In genomic region chr11:134037093-134037908, GRCh38 we compare ENCODE assay signal across 8 cellular contexts. TPM values are rescaled to one million over a fixed set of nuclear protein-coding genes. Genes with fewer than 3 reads are reported as not detected.
A peak's percentile ranks its signal among the peaks of the same experiment; 100 is the strongest.
DNase-seq lines count a peak whose midpoint lies in the region; ATAC-seq, FAIRE-seq and TF ChIP-seq lines count a peak whose summit lies in the region.

No MANE protein-coding gene starts in this region.

- intact Hi-C loops in activated T-helper 1 cell treated with anti-CD3 and anti-CD28 coated beads, Interleukin-12 subunit alpha, Interleukin-12 subunit beta, Interleukin-2, Interleukin-4 antibody, amounts not matched to agents 30 ng/mL and 10 ng/mL and 1 ng/mL, durations not matched to agents 14 hours and 24 hours and 36 hours (cut with micrococcal nuclease) = loop anchor here (1.0 to 10.0 kb wide), 6 partner anchors 13 to 298 kb away; partner anchors contain the start of genes GLB1L2, NCAPD3 and VPS26B
- intact Hi-C loops in thyroid gland (cut with DNase I) = no loop called here

- no peak for TF ChIP-seq POLR2A in GM12891 (IDR thresholded peaks at IDR 0.05; ENCODE audit: low read depth, low read length)
- TF ChIP-seq POLR2A in thyroid gland (IDR thresholded peaks at IDR 0.05) = peak in 1 of 2 donors; percentile 79

- TF ChIP-seq CTCF in fibroblast of pulmonary artery (IDR thresholded peaks at IDR 0.05; ENCODE audit: low read length, missing control alignments) = no peak
- no peak for TF ChIP-seq CTCF in nephron progenitor cell (IDR thresholded peaks at IDR 0.05)
- TF ChIP-seq CTCF in thyroid gland (IDR thresholded peaks at IDR 0.05) = no peak

- H3K27ac Mint-ChIP-seq in activated T-helper 1 cell treated with anti-CD3 and anti-CD28 coated beads, Interleukin-12 subunit alpha, Interleukin-12 subunit beta, Interleukin-2, Interleukin-4 antibody, amounts not matched to agents 30 ng/mL and 10 ng/mL and 1 ng/mL, durations not matched to agents 14 hours and 24 hours and 36 hours = peak overlapping the region; percentile 92
- no peak overlapping the region for H3K27ac Mint-ChIP-seq in nephron progenitor cell

- no peaks in the 10 kb centered on the region for H3K9me3 ChIP-seq in thyroid gland

- peaks cover 11 to 35% of the 10 kb centered on the region in 2 donors for H3K4me1 ChIP-seq in thyroid gland

- H3K27me3 Mint-ChIP-seq in activated T-helper 1 cell treated with anti-CD3 and anti-CD28 coated beads, Interleukin-12 subunit alpha, Interleukin-12 subunit beta, Interleukin-2, Interleukin-4 antibody, amounts not matched to agents 30 ng/mL and 10 ng/mL and 1 ng/mL, durations not matched to agents 14 hours and 24 hours and 36 hours (ENCODE audit: insufficient read depth) = peaks cover under 1% of the 10 kb centered on the region
- H3K27me3 Mint-ChIP-seq in nephron progenitor cell (ENCODE audit: low read depth, poor library complexity) = peaks cover 10% of the 10 kb centered on the region

- no peaks in the 10 kb centered on the region for H3K27me3 ChIP-seq in thyroid gland

- no peaks in the 10 kb centered on the region for H3K36me3 ChIP-seq in thyroid gland

- peak; percentile 65 for ATAC-seq in HG02798 (IDR thresholded peaks at IDR 0.05; ENCODE audit: poor library complexity, unreplicated experiment)

- FAIRE-seq in GM12891 (lab: Jason Lieb, UNC) = peak; percentile 95

- H3K36me3 Mint-ChIP-seq in activated T-helper 1 cell treated with anti-CD3 and anti-CD28 coated beads, Interleukin-12 subunit alpha, Interleukin-12 subunit beta, Interleukin-2, Interleukin-4 antibody, amounts not matched to agents 30 ng/mL and 10 ng/mL and 1 ng/mL, durations not matched to agents 14 hours and 24 hours and 36 hours (ENCODE audit: low read depth) = no peaks in the 10 kb centered on the region
- no peaks in the 10 kb centered on the region for H3K36me3 Mint-ChIP-seq in nephron progenitor cell (ENCODE audit: low read depth)

- DNase-seq in GM12891 (ENCODE audit: insufficient read length, low spot score) (peak; percentile 59), NCI-H345 treated with DMSO at 0.1 percent for 48 hours (lab: John Stamatoyannopoulos, UW; ENCODE audit: unreplicated experiment) (peak; percentile 61), fibroblast of pulmonary artery (ENCODE audit: low read depth) (peak; percentile 66), nephron progenitor cell (peak; percentile 78), thyroid gland (peak; percentile 83 to 86), LoVo (ENCODE audit: low spot score) (no peak)
- DNase-seq in activated T-helper 1 cell treated with anti-CD3 and anti-CD28 coated beads, Interleukin-12 subunit alpha, Interleukin-12 subunit beta, Interleukin-2, Interleukin-4 antibody, amounts not matched to agents 30 ng/mL and 10 ng/mL and 1 ng/mL, durations not matched to agents 14 hours and 24 hours and 36 hours (ENCODE audit: low spot score) = peak; percentile 57

- peak overlapping the region; percentile 89 to 99 (median 91) for H3K27ac ChIP-seq in thyroid gland

- WGBS in thyroid gland, 2 donors = 1 to 2% methylated on average over 28 to 36 of the region's 51 CpGs

- H3K4me3 ChIP-seq in fibroblast of pulmonary artery (replicated peaks; ENCODE audit: low read depth, low read length) (peak overlapping the region; percentile 63), thyroid gland (replicated peaks in 1 of 3) (peak overlapping the region; percentile 5 to 46 (median 43))

- H3K4me3 Mint-ChIP-seq in activated T-helper 1 cell treated with anti-CD3 and anti-CD28 coated beads, Interleukin-12 subunit alpha, Interleukin-12 subunit beta, Interleukin-2, Interleukin-4 antibody, amounts not matched to agents 30 ng/mL and 10 ng/mL and 1 ng/mL, durations not matched to agents 14 hours and 24 hours and 36 hours = peak overlapping the region; percentile 85
- H3K4me3 Mint-ChIP-seq in nephron progenitor cell = peak overlapping the region; percentile 87

- H3K9me3 Mint-ChIP-seq in activated T-helper 1 cell treated with anti-CD3 and anti-CD28 coated beads, Interleukin-12 subunit alpha, Interleukin-12 subunit beta, Interleukin-2, Interleukin-4 antibody, amounts not matched to agents 30 ng/mL and 10 ng/mL and 1 ng/mL, durations not matched to agents 14 hours and 24 hours and 36 hours = no peaks in the 10 kb centered on the region
- H3K9me3 Mint-ChIP-seq in nephron progenitor cell = no peaks in the 10 kb centered on the region

- H3K4me1 Mint-ChIP-seq in activated T-helper 1 cell treated with anti-CD3 and anti-CD28 coated beads, Interleukin-12 subunit alpha, Interleukin-12 subunit beta, Interleukin-2, Interleukin-4 antibody, amounts not matched to agents 30 ng/mL and 10 ng/mL and 1 ng/mL, durations not matched to agents 14 hours and 24 hours and 36 hours (ENCODE audit: low read depth) = peaks cover 50% of the 10 kb centered on the region
- peaks cover 86% of the 10 kb centered on the region for H3K4me1 Mint-ChIP-seq in nephron progenitor cell

TF ChIP-seq in GM12891, 5 proteins besides CTCF, POLR2A, EP300 and RAD21:
- TF ChIP-seq POU2F2 (IDR thresholded peaks at IDR 0.05; ENCODE audit: low read depth, low read length) = no peak
- no peak for TF ChIP-seq TAF1 (IDR thresholded peaks at IDR 0.05; ENCODE audit: low read depth, low read length)
- 0 out of 2 replicates have a peak, but pooled peaks have one; percentile 7 for TF ChIP-seq SPI1 (IDR thresholded peaks at IDR 0.05; ENCODE audit: low read depth, low read length)
- TF ChIP-seq PAX5 (IDR thresholded peaks at IDR 0.05; ENCODE audit: insufficient read depth, low read length, severe bottlenecking) = no peak
- no peak for TF ChIP-seq POLR2AphosphoS5 (IDR thresholded peaks at IDR 0.05; ENCODE audit: low read depth, low read length)

RNA-seq across cellular contexts. Expression of gene JAM3, which starts 31.6 kb away (rescaled TPM):
- 2.0 TPM for polyA plus RNA-seq in GM12891 (2012; ENCODE audit: low read depth, missing spikeins)
- 3.5 and 3.9 TPM in 2 replicates for total RNA-seq in activated T-helper 1 cell treated with anti-CD3 and anti-CD28 coated beads, Interleukin-12 subunit alpha, Interleukin-12 subunit beta, Interleukin-2, Interleukin-4 antibody, amounts not matched to agents 30 ng/mL and 10 ng/mL and 1 ng/mL, durations not matched to agents 14 hours and 24 hours and 36 hours
- total RNA-seq in thyroid gland = 10 to 100 TPM; 13.3 to 36.0 (median 16.8) TPM
